13 cellular contexts compared by ENCODE assay signal in genomic region chr3:115885621-115886020, GRCh38.
DNase-seq lines count a peak whose midpoint lies in the region; ATAC-seq, FAIRE-seq and TF ChIP-seq lines count a peak whose summit lies in the region.
"Had no signal": no experiment of that assay in that cellular context is flagged by ENCODE, and none has a peak within 500 bp of the region (broad histone marks: within the 10 kb centered on the region; RNA-seq: fewer than 3 reads in every experiment).

No MANE protein-coding gene starts in this region.

- H4K20me1 ChIP-seq in K562 (replicated peaks; ENCODE audit: control insufficient read depth, insufficient read depth, low read length) (no peaks in the 10 kb centered on the region), PC-9 (ENCODE audit: insufficient read depth) (no peaks in the 10 kb centered on the region; the same call in 1 of the 2 replicates)

- H3K9me3 ChIP-seq in K562 (replicated peaks; ENCODE audit: control insufficient read depth, insufficient read depth, low read depth, low read length) (no peaks in the 10 kb centered on the region), PC-9 (ENCODE audit: insufficient read depth, low read depth) (no peaks in the 10 kb centered on the region)
- H3K9me3 ChIP-seq: gastroesophageal sphincter, SJSA1 had no signal

- no peak for TF ChIP-seq CTCF in AG10803 (conservative IDR thresholded peaks at IDR 0.05; ENCODE audit: low read length)
- TF ChIP-seq CTCF in K562 (IDR thresholded peaks at IDR 0.05 in 2 of 3, conservative IDR thresholded peaks at IDR 0.05 in 1 of 3; ENCODE audit: insufficient read depth in 2 of 3, low read depth in 1 of 3, low read length in 3 of 3): no peak
- TF ChIP-seq CTCF in PC-9 (conservative IDR thresholded peaks at IDR 0.05): no peak

- H3K4me1 ChIP-seq in K562 (replicated peaks in 1 of 2; ENCODE audit: control insufficient read depth in 2 of 2, insufficient read depth in 2 of 2, low read length in 2 of 2): no peaks in the 10 kb centered on the region
- H3K4me1 ChIP-seq in PC-9 (replicated peaks; ENCODE audit: insufficient read depth): no peaks in the 10 kb centered on the region
- H3K4me1 ChIP-seq: gastroesophageal sphincter, SJSA1 had no signal

- no peak for ATAC-seq in K562
- no peak for ATAC-seq in GM18867 (IDR thresholded peaks at IDR 0.05; ENCODE audit: unreplicated experiment)
- no peak for ATAC-seq in activated T-helper 17 cell treated with anti-CD3 and anti-CD28 coated beads, Interleukin-2, amount 50 U/mL, for 72 hours (replicated peaks)
- ATAC-seq: gastroesophageal sphincter had no signal

- CTCF ChIA-PET in K562 (lab: Yijun Ruan, JAX; ENCODE audit: low intra/inter-chr PET ratio) (no interaction called here), PC-9 (lab: Charles Lee) (no interaction called here)

- no peaks in the 10 kb centered on the region; the same call in 1 of the 2 replicates for H3K9me2 ChIP-seq in PC-9 (ENCODE audit: insufficient read depth)

- no peak for TF ChIP-seq RAD21 in K562 (CRISPR knock-in tag; conservative IDR thresholded peaks at IDR 0.05 in 1 of 2, IDR thresholded peaks at IDR 0.05 in 1 of 2)

- no peaks in the 10 kb centered on the region for H3F3A ChIP-seq in PC-9 (ENCODE audit: insufficient read depth, low read depth)

- DNase-seq in AG10803 (ENCODE audit: low read depth) (peak; percentile 4), KBM-7 (peak; percentile 14), K562 (ENCODE audit: extremely low read depth in 1 of 4, low spot score in 3 of 4) (peak in 1 of 4 experiments; percentile 2), iPS-NIHi7 (ENCODE audit: extremely low spot score) (peak; percentile 55), NCI-H82 treated with DMSO at 0.1 percent for 48 hours (lab: John Stamatoyannopoulos, UW; ENCODE audit: unreplicated experiment) (no peak), PC-9 (no peak)
- DNase-seq: activated CD8-positive, alpha-beta memory T cell treated with anti-CD3 and anti-CD28 coated beads for 24 hours; activated gamma-delta T cell treated with Interleukin-2 at 50 U/mL for 16 hours; effector CD4-positive, alpha-beta T cell had no signal

- POLR2A ChIA-PET in K562 (lab: Yijun Ruan, JAX): interaction anchor here (0.6 kb wide), 1 partner anchor 125 kb away, joined by 4 read pairs; no protein-coding TSS in a partner anchor
- POLR2A ChIA-PET in PC-9 (lab: Charles Lee; ENCODE audit: unreplicated experiment): no interaction called here

- no peaks in the 10 kb centered on the region for H3K4me1 Mint-ChIP-seq in activated T-helper 17 cell treated with anti-CD3 and anti-CD28 coated beads, Interleukin-2, amount 50 U/mL, for 72 hours

- no peak for FAIRE-seq in K562 (lab: Jason Lieb, UNC)

- H3K4me2 ChIP-seq in K562 (ENCODE audit: insufficient read depth, low read length) (no peak overlapping the region), PC-9 (no peak overlapping the region)

- intact Hi-C loops in K562 (cut with micrococcal nuclease): no loop called here
- intact Hi-C loops in PC-9 (cut with micrococcal nuclease; ENCODE audit: unreplicated experiment): no loop called here

- no peaks in the 10 kb centered on the region for H3K36me3 ChIP-seq in K562 (ENCODE audit: control insufficient read depth, insufficient read depth, low read length)
- no peaks in the 10 kb centered on the region for H3K36me3 ChIP-seq in PC-9 (ENCODE audit: low read depth)
- H3K36me3 ChIP-seq: gastroesophageal sphincter, SJSA1 had no signal

- H3K27ac Mint-ChIP-seq in activated T-helper 17 cell treated with anti-CD3 and anti-CD28 coated beads, Interleukin-2, amount 50 U/mL, for 72 hours: no peak overlapping the region

- H3K9me1 ChIP-seq in K562 (ENCODE audit: control insufficient read depth, insufficient read depth, low read length): no peaks in the 10 kb centered on the region

- no peak for TF ChIP-seq EP300 in K562 (IDR thresholded peaks at IDR 0.05; ENCODE audit: low read length)

- peaks cover 4% of the 10 kb centered on the region for H3K9me3 Mint-ChIP-seq in activated T-helper 17 cell treated with anti-CD3 and anti-CD28 coated beads, Interleukin-2, amount 50 U/mL, for 72 hours

- no peak overlapping the region for H2AFZ ChIP-seq in K562 (ENCODE audit: low read depth, low read length)
- H2AFZ ChIP-seq in PC-9: no peak overlapping the region

- no peak overlapping the region for H3K9ac ChIP-seq in K562 (ENCODE audit: insufficient read depth in 1 of 2, low read depth in 2 of 2, low read length in 2 of 2)

- no peaks in the 10 kb centered on the region for H3K27me3 ChIP-seq in K562 (ENCODE audit: control insufficient read depth in 2 of 2, insufficient read depth in 2 of 2, low read length in 2 of 2)
- H3K27me3 ChIP-seq in PC-9 (ENCODE audit: insufficient read depth, low read depth): no peaks in the 10 kb centered on the region
- H3K27me3 ChIP-seq: gastroesophageal sphincter, SJSA1 had no signal

- no peak overlapping the region for H3K4me3 Mint-ChIP-seq in activated T-helper 17 cell treated with anti-CD3 and anti-CD28 coated beads, Interleukin-2, amount 50 U/mL, for 72 hours

- TF ChIP-seq POLR2A in K562 (conservative IDR thresholded peaks at IDR 0.05): no peak

- H3K27me3 Mint-ChIP-seq in activated T-helper 17 cell treated with anti-CD3 and anti-CD28 coated beads, Interleukin-2, amount 50 U/mL, for 72 hours: peaks cover 21% of the 10 kb centered on the region

- H3K79me2 ChIP-seq in K562 (ENCODE audit: control insufficient read depth, insufficient read depth, low read length) (no peaks in the 10 kb centered on the region), PC-9 (ENCODE audit: low read depth) (no peaks in the 10 kb centered on the region)

- WGBS in K562 (ENCODE audit: insufficient coverage, low coverage, missing lambda C conversion rate): 0% methylated on average over 2 of the region's 2 CpGs

- no TSS peak for BruUV-seq in K562 (replicated peaks; lab: Mats Ljungman, UMichigan)
- BruUV-seq in PC-9 (replicated peaks; lab: Mats Ljungman, UMichigan): no TSS peak

- H3K36me3 Mint-ChIP-seq in activated T-helper 17 cell treated with anti-CD3 and anti-CD28 coated beads, Interleukin-2, amount 50 U/mL, for 72 hours (ENCODE audit: low read depth): no peaks in the 10 kb centered on the region

- no peak overlapping the region for H3K27ac ChIP-seq in K562 (ENCODE audit: extremely low read depth, low read depth, low read length)
- no peak overlapping the region for H3K27ac ChIP-seq in PC-9
- H3K27ac ChIP-seq: gastroesophageal sphincter, SJSA1 had no signal

- H3K4me3 ChIP-seq in AG10803 (ENCODE audit: low read length) (no peak overlapping the region), K562 (no peak overlapping the region), PC-9 (no peak overlapping the region)
- H3K4me3 ChIP-seq: gastroesophageal sphincter, SJSA1 had no signal

- in situ Hi-C loops in KBM-7 (cut with MboI; ENCODE audit: low pct_unique_long_range_greater_than_20kb, low sequenced_read_pairs) (no loop called here), K562 (cut with MboI) (no loop called here)

TF ChIP-seq in K562, 482 proteins besides CTCF, POLR2A, EP300 and RAD21 (continues in another document):
- TF ChIP-seq ZNF165 (CRISPR knock-in tag; IDR thresholded peaks at IDR 0.05; ENCODE audit: borderline replicate concordance) (no peak), ZNF561 (CRISPR knock-in tag; conservative IDR thresholded peaks at IDR 0.05) (no peak), EHMT2 (IDR thresholded peaks at IDR 0.05) (peak; percentile 89), TSHZ1 (CRISPR knock-in tag; IDR thresholded peaks at IDR 0.05) (no peak)
- TF ChIP-seq, protein P1, sequence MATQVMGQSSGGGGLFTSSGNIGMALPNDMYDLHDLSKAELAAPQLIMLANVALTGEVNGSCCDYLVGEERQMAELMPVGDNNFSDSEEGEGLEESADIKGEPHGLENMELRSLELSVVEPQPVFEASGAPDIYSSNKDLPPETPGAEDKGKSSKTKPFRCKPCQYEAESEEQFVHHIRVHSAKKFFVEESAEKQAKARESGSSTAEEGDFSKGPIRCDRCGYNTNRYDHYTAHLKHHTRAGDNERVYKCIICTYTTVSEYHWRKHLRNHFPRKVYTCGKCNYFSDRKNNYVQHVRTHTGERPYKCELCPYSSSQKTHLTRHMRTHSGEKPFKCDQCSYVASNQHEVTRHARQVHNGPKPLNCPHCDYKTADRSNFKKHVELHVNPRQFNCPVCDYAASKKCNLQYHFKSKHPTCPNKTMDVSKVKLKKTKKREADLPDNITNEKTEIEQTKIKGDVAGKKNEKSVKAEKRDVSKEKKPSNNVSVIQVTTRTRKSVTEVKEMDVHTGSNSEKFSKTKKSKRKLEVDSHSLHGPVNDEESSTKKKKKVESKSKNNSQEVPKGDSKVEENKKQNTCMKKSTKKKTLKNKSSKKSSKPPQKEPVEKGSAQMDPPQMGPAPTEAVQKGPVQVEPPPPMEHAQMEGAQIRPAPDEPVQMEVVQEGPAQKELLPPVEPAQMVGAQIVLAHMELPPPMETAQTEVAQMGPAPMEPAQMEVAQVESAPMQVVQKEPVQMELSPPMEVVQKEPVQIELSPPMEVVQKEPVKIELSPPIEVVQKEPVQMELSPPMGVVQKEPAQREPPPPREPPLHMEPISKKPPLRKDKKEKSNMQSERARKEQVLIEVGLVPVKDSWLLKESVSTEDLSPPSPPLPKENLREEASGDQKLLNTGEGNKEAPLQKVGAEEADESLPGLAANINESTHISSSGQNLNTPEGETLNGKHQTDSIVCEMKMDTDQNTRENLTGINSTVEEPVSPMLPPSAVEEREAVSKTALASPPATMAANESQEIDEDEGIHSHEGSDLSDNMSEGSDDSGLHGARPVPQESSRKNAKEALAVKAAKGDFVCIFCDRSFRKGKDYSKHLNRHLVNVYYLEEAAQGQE (CRISPR knock-in tag; IDR thresholded peaks at IDR 0.05; ENCODE audit: low read depth): peak; percentile 79

Comparison
In these comparisons a context has a peak if more than half of its experiments do, and no peak if none do; other contexts are left out.
1. DNase-seq: peak in AG10803 (single experiment), KBM-7 (single experiment) and iPS-NIHi7 (single experiment); none in NCI-H82 treated with DMSO at 0.1 percent for 48 hours (single experiment) and PC-9 (0 of 2).